10 cellular contexts compared by ENCODE assay signal in the genomic region with DNA sequence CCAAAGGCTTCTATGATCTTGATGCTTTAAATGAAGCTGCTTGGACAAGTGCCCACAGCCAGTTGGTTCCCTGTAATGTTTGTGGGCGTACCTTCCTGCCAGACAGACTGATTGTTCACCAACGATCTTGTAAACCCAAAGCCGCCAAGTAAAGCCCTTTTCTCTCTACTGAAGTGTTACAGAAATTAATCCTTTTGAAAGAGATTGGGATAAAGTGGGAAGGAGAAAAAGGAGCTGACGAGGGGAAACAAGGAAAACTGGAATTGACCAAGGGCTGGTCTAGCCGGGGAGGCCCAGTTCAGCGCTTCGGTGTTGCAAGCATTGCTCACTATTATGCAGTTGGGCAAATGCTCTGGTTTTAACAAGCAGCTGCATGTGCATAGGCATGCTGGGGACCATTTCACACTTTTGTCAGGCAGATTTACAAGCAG. TPM values are rescaled to one million over a fixed set of nuclear protein-coding genes. Genes with fewer than 3 reads are reported as not detected.
DNase-seq lines count a peak whose midpoint lies in the region; ATAC-seq and TF ChIP-seq lines count a peak whose summit lies in the region.
"Had no signal": no experiment of that assay in that cellular context is flagged by ENCODE, and none has a peak within 500 bp of the region (broad histone marks: within the 10 kb centered on the region; RNA-seq: fewer than 3 reads in every experiment).

No MANE protein-coding gene starts in this region.

- H3K4me1 ChIP-seq in testis, result peaks cover 19% of the 10 kb centered on the region

- WGBS in testis, 2 donors, result 40 to 54% methylated on average over 7 of the region's 7 CpGs

- H3K9me3 ChIP-seq in testis, result no peaks in the 10 kb centered on the region

- in situ Hi-C loops in KBM-7 (cut with MboI; ENCODE audit: low pct_unique_long_range_greater_than_20kb, low sequenced_read_pairs), result no loop called here

- intact Hi-C loops in testis (cut with DNase I; ENCODE audit: low total_unique reads), result no loop called here

- no peak overlapping the region for H3K4me3 ChIP-seq in testis

- H3K36me3 ChIP-seq in testis (ENCODE audit: low read depth, missing control alignments), result no peaks in the 10 kb centered on the region

- peak overlapping the region in 1 of 2 donors; percentile 57 for H3K27ac ChIP-seq in testis

- ATAC-seq in GM18519 (IDR thresholded peaks at IDR 0.05; ENCODE audit: low FRiP score, unreplicated experiment) (no peak), GM19328 (IDR thresholded peaks at IDR 0.05; ENCODE audit: unreplicated experiment) (no peak), HG02571 (IDR thresholded peaks at IDR 0.05; ENCODE audit: unreplicated experiment) (no peak)

- TF ChIP-seq POLR2A in testis (IDR thresholded peaks at IDR 0.05), result no peak

- DNase-seq in LHCN-M2 (ENCODE audit: low read depth) (peak; percentile 91), astrocyte of the hippocampus (ENCODE audit: low read depth, low spot score) (peak; percentile 94), islet precursor cell (peak; percentile 61), testis (peak; percentile 25), KBM-7 (no peak)
- DNase-seq: activated gamma-delta T cell treated with Interleukin-2 at 50 U/mL for 16 hours had no signal

- no peaks in the 10 kb centered on the region for H3K27me3 ChIP-seq in testis

- TF ChIP-seq CTCF in testis (IDR thresholded peaks at IDR 0.05), result no peak

RNA-seq across cellular contexts. Expression of a gene that starts 53.2 kb away (rescaled TPM):
- total RNA-seq in LHCN-M2 (2014; rRNA removed), result 0.40 TPM in 1 of 2 replicates, not detected in the other
- polyA plus RNA-seq in LHCN-M2 (2012), result 0.33 TPM
- total RNA-seq in testis, result 1 to 10 TPM; 3.7 to 7.1 TPM
- 16.4 TPM for polyA plus RNA-seq in testis (ENCODE audit: insufficient read depth, low read depth, low replicate concordance)
- polyA plus RNA-seq: neural cell had no signal
